Comparison of ENCODE assay signal across 37 cellular contexts in the genomic region with DNA sequence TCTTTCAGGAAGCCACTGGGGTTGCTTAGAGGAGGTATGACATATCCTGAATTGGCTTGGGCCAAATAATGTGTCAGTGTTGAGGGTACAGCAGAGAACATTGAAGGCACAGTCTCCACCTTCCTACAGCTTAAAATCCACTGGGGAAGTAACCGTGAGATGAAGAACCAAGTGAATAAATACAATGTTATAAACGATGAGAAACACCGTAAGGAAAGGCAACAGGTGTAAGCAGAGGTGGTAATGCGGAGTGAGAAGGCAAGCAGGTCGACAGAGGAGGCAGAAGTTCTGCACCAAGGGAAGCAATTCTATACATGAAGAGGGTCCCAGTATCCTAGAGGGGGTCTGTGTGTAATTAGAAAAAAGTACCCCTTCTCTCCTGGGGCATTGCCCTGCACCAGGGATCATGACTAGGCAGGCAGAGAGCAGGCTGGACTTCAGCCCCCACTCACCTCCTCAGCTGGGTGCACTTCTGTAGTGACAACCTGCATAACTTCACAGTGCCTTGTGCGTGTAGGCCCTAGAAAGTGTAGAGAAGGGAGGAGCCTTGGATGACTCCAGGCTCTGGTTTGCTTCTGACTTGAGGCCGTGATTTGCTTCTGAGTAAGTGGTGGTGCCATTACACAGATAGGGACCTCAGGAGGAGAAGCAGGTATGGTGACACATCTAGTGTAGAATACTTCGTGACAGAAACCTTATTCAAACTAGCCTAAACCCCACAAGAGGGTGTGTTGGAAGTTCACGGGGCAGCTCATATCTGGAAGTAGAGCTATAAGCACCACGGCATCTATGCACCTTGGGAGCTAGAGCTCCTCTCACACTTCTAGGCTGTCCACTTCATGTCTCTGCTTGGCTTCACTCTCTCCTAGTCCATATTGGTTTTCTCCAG. TPM values are rescaled to one million over a fixed set of nuclear protein-coding genes. Genes with fewer than 3 reads are reported as not detected.
"Had no signal": no experiment of that assay in that cellular context is flagged by ENCODE, and none has a peak within 500 bp of the region (broad histone marks: within the 10 kb centered on the region; RNA-seq: fewer than 3 reads in every experiment).

No MANE protein-coding gene starts in this region.

- H3K4me3 Mint-ChIP-seq: activated B cell treated with CpG ODN at 0.5 μM for 24 hours; activated CD4-positive, alpha-beta memory T cell treated with anti-CD3 and anti-CD28 coated beads for 36 hours; activated T-cell treated with anti-CD3 and anti-CD28 coated beads, Interleukin-2, amount 50 U/mL, for 72 hours; activated T-helper 17 cell treated with anti-CD3 and anti-CD28 coated beads, Interleukin-2, amount 50 U/mL, for 72 hours; brain had no signal

- H3K4me1 Mint-ChIP-seq: activated B cell treated with CpG ODN at 0.5 μM for 24 hours; activated T-helper 17 cell treated with anti-CD3 and anti-CD28 coated beads, Interleukin-2, amount 50 U/mL, for 72 hours had no signal

- H3K4me3 ChIP-seq: adrenal gland, Peyer's patch had no signal

- H3K36me3 Mint-ChIP-seq: activated CD4-positive, alpha-beta memory T cell treated with anti-CD3 and anti-CD28 coated beads for 36 hours; activated naive CD4-positive, alpha-beta T cell treated with anti-CD3 and anti-CD28 coated beads, Interleukin-2, amount 50 U/mL, for 72 hours; brain had no signal

- H3K9me3 Mint-ChIP-seq: activated B cell treated with CpG ODN at 0.5 μM for 24 hours; activated CD4-positive, alpha-beta memory T cell treated with anti-CD3 and anti-CD28 coated beads for 36 hours; activated naive CD4-positive, alpha-beta T cell treated with anti-CD3 and anti-CD28 coated beads, Interleukin-2, amount 50 U/mL, for 72 hours; activated T-cell treated with anti-CD3 and anti-CD28 coated beads, Interleukin-2, amount 50 U/mL, for 72 hours; activated T-helper 17 cell treated with anti-CD3 and anti-CD28 coated beads, Interleukin-2, amount 50 U/mL, for 72 hours; brain had no signal

- H3K27ac ChIP-seq: adrenal gland, Peyer's patch, VCaP had no signal

- H3K36me3 ChIP-seq: adrenal gland, Peyer's patch had no signal

- DNase-seq: activated B cell treated with CpG ODN at 0.5 μM for 24 hours; activated CD4-positive, alpha-beta memory T cell treated with anti-CD3 and anti-CD28 coated beads for 36 hours; activated CD4-positive, alpha-beta T cell treated with anti-CD3 and anti-CD28 coated beads for 4 hours; activated CD4-positive, alpha-beta T cell treated with anti-CD3 and anti-CD28 coated beads, Interleukin-2, amount 50 U/mL, for 1 hour; activated CD8-positive, alpha-beta memory T cell treated with anti-CD3 and anti-CD28 coated beads, Interleukin-2, amount 50 U/mL, for 4 hours; activated effector memory CD4-positive, alpha-beta T cell treated with anti-CD3 and anti-CD28 coated beads, Interleukin-2, amount 50 U/mL, for 16 hours; activated naive CD4-positive, alpha-beta T cell; activated T-cell treated with anti-CD3 and anti-CD28 coated beads for 4 hours; activated T-cell treated with anti-CD3 and anti-CD28 coated beads, Interleukin-2, amount 50 U/mL, for 72 hours; adrenal gland; central memory CD4-positive, alpha-beta T cell; Kasumi-1; KG1; MM.1S; NCI-H1092; NCI-H1436 treated with DMSO at 0.1 percent for 48 hours; NCI-H1694 treated with DMSO at 0.1 percent for 48 hours; NCI-H2029; NCI-H510A; NCI-H526; NCI-H748 treated with DMSO at 0.1 percent for 48 hours; NK-92 treated with Interleukin-12 subunit alpha and Interleukin-12 subunit beta, amount 100 ng/mL, for 24 hours; PC-3; Peyer's patch; RPMI8226; SIG-M5; SW 1271; T-helper 1 cell; T-helper 2 cell; T-helper 9 cell had no signal

- ATAC-seq: activated naive CD4-positive, alpha-beta T cell treated with anti-CD3 and anti-CD28 coated beads, Interleukin-2, amount 50 U/mL, for 72 hours; activated T-cell treated with anti-CD3 and anti-CD28 coated beads, Interleukin-2, amount 50 U/mL, for 72 hours; activated T-helper 17 cell treated with anti-CD3 and anti-CD28 coated beads, Interleukin-2, amount 50 U/mL, for 72 hours; PC-3 had no signal

- H3K27ac Mint-ChIP-seq: activated B cell treated with CpG ODN at 0.5 μM for 24 hours; activated CD4-positive, alpha-beta memory T cell treated with anti-CD3 and anti-CD28 coated beads for 36 hours; activated naive CD4-positive, alpha-beta T cell treated with anti-CD3 and anti-CD28 coated beads, Interleukin-2, amount 50 U/mL, for 72 hours; activated T-cell treated with anti-CD3 and anti-CD28 coated beads, Interleukin-2, amount 50 U/mL, for 72 hours; activated T-helper 17 cell treated with anti-CD3 and anti-CD28 coated beads, Interleukin-2, amount 50 U/mL, for 72 hours; brain had no signal

- H3K9me3 ChIP-seq: Peyer's patch had no signal

RNA-seq across cellular contexts. Expression of gene MYOD1, which starts 4.9 kb away (rescaled TPM):
- total RNA-seq: activated B cell treated with CpG ODN at 0.5 μM for 24 hours; activated CD4-positive, alpha-beta memory T cell treated with anti-CD3 and anti-CD28 coated beads for 36 hours; activated naive CD4-positive, alpha-beta T cell treated with anti-CD3 and anti-CD28 coated beads, Interleukin-2, amount 50 U/mL, for 72 hours; activated T-cell treated with anti-CD3 and anti-CD28 coated beads, Interleukin-2, amount 50 U/mL, for 72 hours; activated T-helper 17 cell treated with anti-CD3 and anti-CD28 coated beads, Interleukin-2, amount 50 U/mL, for 72 hours; adrenal gland; astrocyte; bronchial epithelial cell; cerebellum; PC-3; Peyer's patch had no signal

RNA-seq across cellular contexts. Expression of gene KCNC1, which starts 10.3 kb away (rescaled TPM):
- total RNA-seq: activated B cell treated with CpG ODN at 0.5 μM for 24 hours; activated CD4-positive, alpha-beta memory T cell treated with anti-CD3 and anti-CD28 coated beads for 36 hours; activated naive CD4-positive, alpha-beta T cell treated with anti-CD3 and anti-CD28 coated beads, Interleukin-2, amount 50 U/mL, for 72 hours; activated T-cell treated with anti-CD3 and anti-CD28 coated beads, Interleukin-2, amount 50 U/mL, for 72 hours; activated T-helper 17 cell treated with anti-CD3 and anti-CD28 coated beads, Interleukin-2, amount 50 U/mL, for 72 hours; bronchial epithelial cell; PC-3 had no signal
